In the genomic region with DNA sequence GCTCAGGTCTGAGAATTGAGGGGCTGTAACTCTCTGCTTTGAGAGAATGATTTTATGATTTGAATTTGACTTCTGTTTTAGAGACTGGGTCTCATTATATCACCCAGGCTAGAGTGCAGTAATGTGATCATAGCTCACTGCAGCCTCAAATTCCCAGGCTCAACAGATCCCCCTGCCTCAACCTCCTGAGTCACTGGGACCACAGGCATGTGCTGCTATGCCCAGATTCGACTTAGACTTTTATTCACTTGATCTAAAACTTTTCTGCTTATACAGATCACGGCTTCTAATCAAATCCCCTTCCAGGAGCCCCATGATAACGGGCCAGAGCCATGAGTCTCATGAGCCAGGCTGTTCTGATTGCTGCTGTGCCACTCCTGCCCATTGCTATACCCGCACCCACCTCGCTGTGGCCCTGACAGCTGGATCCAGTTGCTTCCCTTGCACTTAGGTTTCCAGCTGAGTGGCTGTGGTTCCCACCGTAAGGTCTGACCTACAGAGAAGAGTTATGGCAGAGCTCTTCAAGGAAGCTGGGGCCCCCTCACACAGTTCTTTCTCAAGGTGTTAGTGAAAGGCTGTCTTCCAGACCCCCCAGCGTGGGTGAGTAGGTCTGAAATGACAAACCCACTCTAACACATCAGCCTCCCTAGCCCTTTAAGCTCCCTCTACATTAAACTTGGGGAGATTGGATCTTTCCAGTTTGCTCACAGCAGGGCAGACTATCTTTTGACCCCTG, we compare ENCODE assay signal across 18 cellular contexts.
DNase-seq lines count a peak whose midpoint lies in the region; ATAC-seq and TF ChIP-seq lines count a peak whose summit lies in the region.
"Had no signal": no experiment of that assay in that cellular context is flagged by ENCODE, and none has a peak within 500 bp of the region (broad histone marks: within the 10 kb centered on the region; RNA-seq: fewer than 3 reads in every experiment).

No MANE protein-coding gene starts in this region.

- intact Hi-C loops in A673 (cut with micrococcal nuclease; ENCODE audit: unreplicated experiment), result no loop called here
- intact Hi-C loops in vagina (cut with DNase I), result no loop called here

- CTCF ChIA-PET in A673 (lab: Charles Lee), result no interaction called here

- no peaks in the 10 kb centered on the region for H3K4me1 ChIP-seq in A673 (ENCODE audit: insufficient read depth, low read length, poor library complexity, severe bottlenecking)
- peaks cover 8% of the 10 kb centered on the region for H3K4me1 ChIP-seq in vagina
- H3K4me1 ChIP-seq: A549 had no signal

- H3K4me1 Mint-ChIP-seq in endothelial cell (ENCODE audit: unreplicated experiment), result peaks cover 8% of the 10 kb centered on the region
- no peaks in the 10 kb centered on the region for H3K4me1 Mint-ChIP-seq in osteocyte (ENCODE audit: unreplicated experiment)

- ATAC-seq in HG03442 (IDR thresholded peaks at IDR 0.05; ENCODE audit: unreplicated experiment), result no peak
- ATAC-seq: A549 had no signal

- H3K4me3 Mint-ChIP-seq in endothelial cell (ENCODE audit: unreplicated experiment) (peak overlapping the region; percentile 4), osteocyte (ENCODE audit: unreplicated experiment) (no peak overlapping the region)
- H3K4me3 Mint-ChIP-seq: CD14-positive monocyte; CD4-positive, alpha-beta memory T cell had no signal

- no TSS peak for BruUV-seq in A673 (replicated peaks; lab: Mats Ljungman, UMichigan)

- no peak for TF ChIP-seq POLR2A in vagina (IDR thresholded peaks at IDR 0.05)

- H3K27me3 Mint-ChIP-seq in endothelial cell (ENCODE audit: unreplicated experiment), result peaks cover 15% of the 10 kb centered on the region
- H3K27me3 Mint-ChIP-seq in osteocyte (ENCODE audit: unreplicated experiment), result no peaks in the 10 kb centered on the region

- peaks cover 4% of the 10 kb centered on the region for H3K36me3 Mint-ChIP-seq in endothelial cell (ENCODE audit: low read depth, unreplicated experiment)
- no peaks in the 10 kb centered on the region for H3K36me3 Mint-ChIP-seq in osteocyte (ENCODE audit: unreplicated experiment)
- H3K36me3 Mint-ChIP-seq: CD14-positive monocyte; CD4-positive, alpha-beta memory T cell had no signal

- TF ChIP-seq CTCF in endothelial cell (IDR thresholded peaks at IDR 0.05; ENCODE audit: unreplicated experiment) (no peak), osteocyte (IDR thresholded peaks at IDR 0.05) (no peak), A673 (conservative IDR thresholded peaks at IDR 0.05; ENCODE audit: low read depth, low read length) (no peak), vagina (IDR thresholded peaks at IDR 0.05) (no peak)

- no peaks in the 10 kb centered on the region for H3K27me3 ChIP-seq in A673 (replicated peaks; ENCODE audit: insufficient read depth, low read depth, low read length, poor library complexity)
- no peaks in the 10 kb centered on the region for H3K27me3 ChIP-seq in vagina

- H3K27ac ChIP-seq in A673 (ENCODE audit: low read depth, low read length, poor library complexity, severe bottlenecking), result no peak overlapping the region
- H3K27ac ChIP-seq in vagina, result no peak overlapping the region
- H3K27ac ChIP-seq: 22Rv1, A549, BLaER1 had no signal

- H3K9me3 Mint-ChIP-seq in endothelial cell (ENCODE audit: unreplicated experiment), result no peaks in the 10 kb centered on the region
- H3K9me3 Mint-ChIP-seq in osteocyte (ENCODE audit: unreplicated experiment), result no peaks in the 10 kb centered on the region

- H3K27ac Mint-ChIP-seq in endothelial cell (ENCODE audit: unreplicated experiment) (no peak overlapping the region), osteocyte (ENCODE audit: unreplicated experiment) (no peak overlapping the region)
- H3K27ac Mint-ChIP-seq: CD14-positive monocyte; CD4-positive, alpha-beta memory T cell had no signal

- H3K36me3 ChIP-seq in A673 (ENCODE audit: insufficient read depth, low read length, poor library complexity, severe bottlenecking) (no peaks in the 10 kb centered on the region), vagina (no peaks in the 10 kb centered on the region)
- H3K36me3 ChIP-seq: BLaER1 had no signal

- peak; percentile 28 for DNase-seq in LHCN-M2 (ENCODE audit: low read depth)
- no peak for DNase-seq in endothelial cell (ENCODE audit: low spot score)
- DNase-seq in left kidney (ENCODE audit: low read depth, low spot score), result peak; percentile 39
- peak; percentile 54 for DNase-seq in osteocyte (ENCODE audit: extremely low spot score, unreplicated experiment)
- no peak for DNase-seq in A673 (ENCODE audit: low spot score)
- no peak for DNase-seq in HuH-7 (ENCODE audit: low spot score)
- DNase-seq in vagina (ENCODE audit: extremely low spot score in 2 of 2), result no peak
- DNase-seq: Calu3; CD4-positive, alpha-beta memory T cell; DMS79 treated with DMSO at 0.1 percent for 48 hours; GF-D8; GOT3; H7 had no signal

- POLR2A ChIA-PET in A673 (lab: Charles Lee; ENCODE audit: low non-redundant PET), result no interaction called here

- H3K4me3 ChIP-seq in A673 (ENCODE audit: low read depth, low read length, poor library complexity, severe bottlenecking) (no peak overlapping the region), vagina (no peak overlapping the region)
- H3K4me3 ChIP-seq: A549, BLaER1 had no signal

- H3K9me3 ChIP-seq in A673 (ENCODE audit: low read depth, low read length, poor library complexity, severe bottlenecking) (no peaks in the 10 kb centered on the region), vagina (no peaks in the 10 kb centered on the region)
- H3K9me3 ChIP-seq: A549, BLaER1 had no signal

Comparison
In these comparisons a context has a peak if more than half of its experiments do, and no peak if none do; other contexts are left out.
1. DNase-seq: peak in LHCN-M2 (single experiment), left kidney (single experiment) and osteocyte (single experiment); none in endothelial cell (single experiment), A673 (single experiment), HuH-7 (single experiment) and vagina (0 of 2).